12 cellular contexts compared by ENCODE assay signal in the genomic region with DNA sequence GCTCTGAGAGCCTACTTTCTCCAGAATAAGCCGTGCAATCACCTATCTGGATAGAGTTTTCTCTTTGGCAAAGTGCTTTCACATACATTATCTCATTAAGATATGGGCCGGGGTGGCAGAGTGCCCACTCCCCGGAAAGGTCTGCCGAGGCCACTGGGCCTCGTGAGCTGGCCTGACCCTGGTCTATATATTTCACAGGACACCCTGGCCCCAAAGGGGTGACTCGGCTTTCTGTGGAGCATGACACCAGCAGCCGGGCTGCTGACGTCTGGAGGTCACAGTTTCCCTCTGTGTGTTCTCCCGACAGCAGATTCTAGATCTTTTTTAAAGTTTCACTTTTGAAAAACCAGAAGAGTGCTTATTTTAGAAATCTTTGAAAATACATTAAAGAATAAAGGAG. TPM values are rescaled to one million over a fixed set of nuclear protein-coding genes. Genes with fewer than 3 reads are reported as not detected.
DNase-seq lines count a peak whose midpoint lies in the region; ATAC-seq and TF ChIP-seq lines count a peak whose summit lies in the region.
"Had no signal": no experiment of that assay in that cellular context is flagged by ENCODE, and none has a peak within 500 bp of the region (broad histone marks: within the 10 kb centered on the region; RNA-seq: fewer than 3 reads in every experiment).

No MANE protein-coding gene starts in this region.

- H3K9ac ChIP-seq in BLaER1 treated with 17β-estradiol and CSF1 and Interleukin-3, amounts not matched to agents 10 nM and 100 nM, result peak overlapping the region in 2 of 11 experiments; percentile 28 to 35; a peak in 1 of 22 replicates

- peaks cover 19 to 76% (median 49%) of the 10 kb centered on the region in 10 experiments for H3K4me1 ChIP-seq in BLaER1 treated with 17β-estradiol and CSF1 and Interleukin-3, amounts not matched to agents 10 nM and 100 nM
- peaks cover 33% of the 10 kb centered on the region for H3K4me1 ChIP-seq in body of pancreas
- H3K4me1 ChIP-seq in right atrium auricular region, result peaks cover 0 to 59% of the 10 kb centered on the region in 2 donors
- H3K4me1 ChIP-seq in breast epithelium, result peaks cover 0 to 9% of the 10 kb centered on the region in 2 donors

- TF ChIP-seq CTCF in body of pancreas (IDR thresholded peaks at IDR 0.05), result no peak
- TF ChIP-seq CTCF in right atrium auricular region (IDR thresholded peaks at IDR 0.05), result no peak
- TF ChIP-seq CTCF in breast epithelium (IDR thresholded peaks at IDR 0.05), result no peak

- no peaks in the 10 kb centered on the region for H3K9me3 ChIP-seq in BLaER1 treated with 17β-estradiol and CSF1 and Interleukin-3, amounts not matched to agents 10 nM and 100 nM (replicated peaks in 1 of 11)
- H3K9me3 ChIP-seq in body of pancreas (no peaks in the 10 kb centered on the region), right atrium auricular region (no peaks in the 10 kb centered on the region), breast epithelium (no peaks in the 10 kb centered on the region)
- H3K9me3 ChIP-seq: MG63 had no signal

- no peaks in the 10 kb centered on the region for H3K27me3 ChIP-seq in BLaER1 treated with 17β-estradiol and CSF1 and Interleukin-3, amounts not matched to agents 10 nM and 100 nM
- no peaks in the 10 kb centered on the region for H3K27me3 ChIP-seq in body of pancreas
- H3K27me3 ChIP-seq in right atrium auricular region, result no peaks in the 10 kb centered on the region
- H3K27me3 ChIP-seq in breast epithelium, result no peaks in the 10 kb centered on the region
- H3K27me3 ChIP-seq: MG63 had no signal

- WGBS in body of pancreas, 2 donors, result 28 to 38% methylated on average over 9 of the region's 9 CpGs

- DNase-seq in body of pancreas (peak; percentile 50 to 74 (median 64)), right atrium auricular region (ENCODE audit: low spot score) (peak; percentile 86), pons (ENCODE audit: low spot score) (peak; percentile 54), Kasumi-1 (lab: John Stamatoyannopoulos, UW) (no peak), breast epithelium (ENCODE audit: low spot score in 2 of 2) (no peak)
- DNase-seq in central memory CD4-positive, alpha-beta T cell, result no peak
- DNase-seq: activated T-cell treated with anti-CD3 and anti-CD28 coated beads for 4 hours; GOT3; MG63; stimulated activated CD4-positive, alpha-beta T cell treated with anti-CD3 and anti-CD28 coated beads, Interleukin-4, amount 100 ng/mL, for 4 hours had no signal

- no peaks in the 10 kb centered on the region for H4K20me1 ChIP-seq in BLaER1 treated with 17β-estradiol and CSF1 and Interleukin-3, amounts not matched to agents 10 nM and 100 nM

- peak overlapping the region in 8 of 11 experiments; percentile 17 to 66 (median 58); a peak in 10 of 22 replicates for H3K4me2 ChIP-seq in BLaER1 treated with 17β-estradiol and CSF1 and Interleukin-3, amounts not matched to agents 10 nM and 100 nM

- ATAC-seq in body of pancreas (peak; percentile 64), HG03442 (IDR thresholded peaks at IDR 0.05; ENCODE audit: unreplicated experiment) (no peak)

- intact Hi-C loops in body of pancreas (cut with DNase I) (no loop called here), breast epithelium (cut with DNase I; ENCODE audit: low total_unique reads) (no loop called here)

- no peak overlapping the region for H3K4me3 ChIP-seq in BLaER1 treated with 17β-estradiol and CSF1 and Interleukin-3, amounts not matched to agents 10 nM and 100 nM
- H3K4me3 ChIP-seq in body of pancreas (no peak overlapping the region), right atrium auricular region (no peak overlapping the region), breast epithelium (no peak overlapping the region)
- H3K4me3 ChIP-seq: MG63 had no signal

- peak overlapping the region in 8 of 11 experiments; percentile 1 to 54 (median 34); a peak in 9 of 22 replicates for H3K27ac ChIP-seq in BLaER1 treated with 17β-estradiol and CSF1 and Interleukin-3, amounts not matched to agents 10 nM and 100 nM
- H3K27ac ChIP-seq in body of pancreas (peak overlapping the region in 1 of 4 donors; percentile 35), right atrium auricular region (peak overlapping the region; percentile 88 to 97), breast epithelium (peak overlapping the region in 1 of 2 donors; percentile 57)

- TF ChIP-seq POLR2A in body of pancreas (IDR thresholded peaks at IDR 0.05) (no peak), breast epithelium (IDR thresholded peaks at IDR 0.05) (no peak)

- H3K36me3 ChIP-seq in BLaER1 treated with 17β-estradiol and CSF1 and Interleukin-3, amounts not matched to agents 10 nM and 100 nM, result no peaks in the 10 kb centered on the region
- no peaks in the 10 kb centered on the region for H3K36me3 ChIP-seq in body of pancreas (replicated peaks in 1 of 2; ENCODE audit: insufficient read depth in 1 of 2, low read depth in 2 of 2)
- no peaks in the 10 kb centered on the region for H3K36me3 ChIP-seq in right atrium auricular region
- no peaks in the 10 kb centered on the region for H3K36me3 ChIP-seq in breast epithelium
- H3K36me3 ChIP-seq: MG63 had no signal

RNA-seq across cellular contexts. Expression of a gene that starts 27.9 kb away (rescaled TPM):
- total RNA-seq in body of pancreas (10 to 100 TPM; 52.7 to 61.6 TPM), right atrium auricular region (1,000 to 10,000 TPM; 1,597 to 3,086 TPM), breast epithelium (100 to 1,000 TPM in 2 of 3 donors, 10 to 100 TPM in 1; 95.1 to 109 (median 102) TPM)

Comparison
In these comparisons a context has a peak if more than half of its experiments do, and no peak if none do; other contexts are left out.
1. DNase-seq: peak in body of pancreas (4 of 4), right atrium auricular region (single experiment) and pons (single experiment); none in central memory CD4-positive, alpha-beta T cell (single experiment), Kasumi-1 (0 of 2) and breast epithelium (0 of 2).
2. RNA of a gene that starts 27.9 kb away (total RNA-seq): 1,597 to 3,086 TPM in right atrium auricular region; 95.1 to 109 TPM in breast epithelium and 52.7 to 61.6 TPM in body of pancreas; every median in the first group is over 10 times any median in the second.